10 cellular contexts compared by ENCODE assay signal in the genomic region with DNA sequence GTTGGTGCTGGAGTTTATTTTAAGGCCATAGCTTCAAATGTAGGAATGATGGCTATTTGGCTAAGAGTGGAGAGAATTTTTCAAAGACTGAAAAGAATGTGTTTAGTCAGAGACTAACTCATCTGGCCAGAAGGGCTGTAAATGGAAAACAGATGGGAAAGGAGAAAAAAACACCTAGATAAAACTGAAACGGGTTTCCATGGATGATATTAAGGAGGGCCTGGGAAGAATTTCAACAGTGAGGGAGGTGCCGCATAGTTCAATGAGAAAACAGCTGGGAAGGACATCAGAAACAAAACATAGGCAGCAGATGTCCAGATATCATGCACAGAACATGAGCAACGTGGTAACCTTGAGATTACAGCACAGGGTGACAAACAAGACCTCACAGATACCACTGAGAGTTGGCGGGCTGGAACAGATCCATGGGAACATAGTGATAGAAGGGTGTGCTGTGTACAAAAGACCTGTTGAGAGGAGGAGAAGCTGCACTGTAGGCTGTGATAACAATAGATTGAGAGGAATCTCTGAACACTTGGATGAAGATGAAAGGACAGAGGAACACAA. TPM values are rescaled to one million over a fixed set of nuclear protein-coding genes. Genes with fewer than 3 reads are reported as not detected.
DNase-seq lines count a peak whose midpoint lies in the region; ATAC-seq, FAIRE-seq and TF ChIP-seq lines count a peak whose summit lies in the region.
"Had no signal": no experiment of that assay in that cellular context is flagged by ENCODE, and none has a peak within 500 bp of the region (broad histone marks: within the 10 kb centered on the region; RNA-seq: fewer than 3 reads in every experiment).

No MANE protein-coding gene starts in this region.

- peak in 4 of 5 donors; percentile 40 to 69 (median 60) for DNase-seq in heart left ventricle
- DNase-seq in gastrocnemius medialis: peak; percentile 5 to 34
- no peak for DNase-seq in stimulated activated naive CD8-positive, alpha-beta T cell treated with anti-CD3 and anti-CD28 coated beads, Interleukin-15, Interleukin-2, amounts not matched to agents 100 U/mL and 50 U/mL, for 24 hours
- no peak for DNase-seq in NCI-H2196 treated with DMSO at 0.1 percent for 48 hours (lab: John Stamatoyannopoulos, UW; ENCODE audit: unreplicated experiment)
- no peak for DNase-seq in GM13976 (ENCODE audit: low spot score)
- DNase-seq: endodermal cell; stimulated activated CD4-positive, alpha-beta T cell treated with anti-CD3 and anti-CD28 coated beads, Interleukin-4, amount 100 ng/mL, for 1 hour had no signal

- FAIRE-seq in G401.6 (lab: Jason Lieb, UNC): peak; percentile 91

- H3K27ac ChIP-seq in heart left ventricle: peak overlapping the region in 9 of 12 donors; percentile 10 to 70 (median 52)
- peak overlapping the region; percentile 16 to 62 (median 43) for H3K27ac ChIP-seq in gastrocnemius medialis

- TF ChIP-seq CTCF in heart left ventricle (IDR thresholded peaks at IDR 0.05): no peak
- no peak for TF ChIP-seq CTCF in gastrocnemius medialis (IDR thresholded peaks at IDR 0.05 in 4 of 5, conservative IDR thresholded peaks at IDR 0.05 in 1 of 5)
- no peak for TF ChIP-seq CTCF in GM13976 (IDR thresholded peaks at IDR 0.05; ENCODE audit: borderline replicate concordance, control extremely low read depth, extremely low read depth, insufficient read depth, missing control alignments)

- H3K4me3 ChIP-seq in heart left ventricle (no peak overlapping the region), gastrocnemius medialis (no peak overlapping the region)

- H3K27me3 ChIP-seq in heart left ventricle: no peaks in the 10 kb centered on the region
- no peaks in the 10 kb centered on the region for H3K27me3 ChIP-seq in gastrocnemius medialis

- H3K36me3 ChIP-seq in heart left ventricle (no peaks in the 10 kb centered on the region), gastrocnemius medialis (no peaks in the 10 kb centered on the region)

- ATAC-seq in SK-N-SH treated with all-trans-retinoic acid at 6 μM for 48 hours (peak; percentile 90), heart left ventricle (peak; percentile 95 to 99 (median 98)), gastrocnemius medialis (peak; percentile 58 to 75)
- ATAC-seq in activated CD4-positive, CD25-positive, alpha-beta regulatory T cell treated with anti-CD3 and anti-CD28 coated beads, Interleukin-2, amount 50 U/mL, for 24 hours: no peak
- ATAC-seq in stimulated activated naive CD8-positive, alpha-beta T cell treated with anti-CD3 and anti-CD28 coated beads, Interleukin-15, Interleukin-2, amounts not matched to agents 100 U/mL and 50 U/mL, for 24 hours: no peak

- 8 to 16% (median 11%) methylated on average over 4 of the region's 4 CpGs for WGBS in heart left ventricle, 4 donors

- TF ChIP-seq POLR2A in heart left ventricle (IDR thresholded peaks at IDR 0.05) (no peak), gastrocnemius medialis (IDR thresholded peaks at IDR 0.05) (no peak)

- intact Hi-C loops in heart left ventricle (cut with DNase I): loop anchor here in 1 of 10 donors (2.0 kb wide), 1 partner anchor 77 kb away; no protein-coding TSS in a partner anchor
- intact Hi-C loops in gastrocnemius medialis (cut with DNase I; ENCODE audit: low total_unique reads): no loop called here

- H3K4me1 ChIP-seq in heart left ventricle (peaks cover 0 to 26% (median 8%) of the 10 kb centered on the region in 12 donors), gastrocnemius medialis (peaks cover 20 to 28% of the 10 kb centered on the region in 2 donors)

- in situ Hi-C loops in gastrocnemius medialis (cut with MboI; ENCODE audit: low sequenced_read_pairs in 4 of 4): no loop called here
- in situ Hi-C loops in GM13976 (cut with MboI; ENCODE audit: low sequenced_read_pairs, unreplicated experiment): no loop called here

- no peaks in the 10 kb centered on the region for H3K9me3 ChIP-seq in heart left ventricle
- H3K9me3 ChIP-seq in gastrocnemius medialis: no peaks in the 10 kb centered on the region

TF ChIP-seq in SK-N-SH treated with all-trans-retinoic acid at 6 μM for 48 hours, 23 proteins besides CTCF, POLR2A, EP300 and RAD21 (continues in another document):
- no peak for TF ChIP-seq CSDC2 (CRISPR knock-in tag; IDR thresholded peaks at IDR 0.05)
- no peak for TF ChIP-seq PPARA (CRISPR knock-in tag; IDR thresholded peaks at IDR 0.05; ENCODE audit: borderline replicate concordance)
- TF ChIP-seq ZNF565 (CRISPR knock-in tag; conservative IDR thresholded peaks at IDR 0.05; ENCODE audit: low read depth): no peak
- TF ChIP-seq BACH2 (CRISPR knock-in tag; IDR thresholded peaks at IDR 0.05; ENCODE audit: borderline replicate concordance): no peak
- TF ChIP-seq GLIS3 (CRISPR knock-in tag; IDR thresholded peaks at IDR 0.05): no peak
- TF ChIP-seq PATZ1 (CRISPR knock-in tag; IDR thresholded peaks at IDR 0.05; ENCODE audit: borderline replicate concordance): no peak
- TF ChIP-seq SNAI2 (CRISPR knock-in tag; IDR thresholded peaks at IDR 0.05): no peak
- TF ChIP-seq ESRRG (CRISPR knock-in tag; IDR thresholded peaks at IDR 0.05): no peak
- TF ChIP-seq ZFP3 (CRISPR knock-in tag; IDR thresholded peaks at IDR 0.05): no peak
- TF ChIP-seq ISL1 (CRISPR knock-in tag; IDR thresholded peaks at IDR 0.05): 0 out of 2 replicates have a peak, but pooled peaks have one; percentile 49
- TF ChIP-seq, protein P1, sequence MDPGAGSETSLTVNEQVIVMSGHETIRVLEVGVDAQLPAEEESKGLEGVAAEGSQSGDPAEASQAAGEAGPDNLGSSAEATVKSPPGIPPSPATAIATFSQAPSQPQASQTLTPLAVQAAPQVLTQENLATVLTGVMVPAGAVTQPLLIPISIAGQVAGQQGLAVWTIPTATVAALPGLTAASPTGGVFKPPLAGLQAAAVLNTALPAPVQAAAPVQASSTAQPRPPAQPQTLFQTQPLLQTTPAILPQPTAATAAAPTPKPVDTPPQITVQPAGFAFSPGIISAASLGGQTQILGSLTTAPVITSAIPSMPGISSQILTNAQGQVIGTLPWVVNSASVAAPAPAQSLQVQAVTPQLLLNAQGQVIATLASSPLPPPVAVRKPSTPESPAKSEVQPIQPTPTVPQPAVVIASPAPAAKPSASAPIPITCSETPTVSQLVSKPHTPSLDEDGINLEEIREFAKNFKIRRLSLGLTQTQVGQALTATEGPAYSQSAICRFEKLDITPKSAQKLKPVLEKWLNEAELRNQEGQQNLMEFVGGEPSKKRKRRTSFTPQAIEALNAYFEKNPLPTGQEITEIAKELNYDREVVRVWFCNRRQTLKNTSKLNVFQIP (CRISPR knock-in tag; IDR thresholded peaks at IDR 0.05; ENCODE audit: borderline replicate concordance, low read depth): no peak
- TF ChIP-seq, protein P2, sequence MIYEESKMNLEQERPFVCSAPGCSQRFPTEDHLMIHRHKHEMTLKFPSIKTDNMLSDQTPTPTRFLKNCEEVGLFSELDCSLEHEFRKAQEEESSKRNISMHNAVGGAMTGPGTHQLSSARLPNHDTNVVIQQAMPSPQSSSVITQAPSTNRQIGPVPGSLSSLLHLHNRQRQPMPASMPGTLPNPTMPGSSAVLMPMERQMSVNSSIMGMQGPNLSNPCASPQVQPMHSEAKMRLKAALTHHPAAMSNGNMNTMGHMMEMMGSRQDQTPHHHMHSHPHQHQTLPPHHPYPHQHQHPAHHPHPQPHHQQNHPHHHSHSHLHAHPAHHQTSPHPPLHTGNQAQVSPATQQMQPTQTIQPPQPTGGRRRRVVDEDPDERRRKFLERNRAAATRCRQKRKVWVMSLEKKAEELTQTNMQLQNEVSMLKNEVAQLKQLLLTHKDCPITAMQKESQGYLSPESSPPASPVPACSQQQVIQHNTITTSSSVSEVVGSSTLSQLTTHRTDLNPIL (CRISPR knock-in tag; IDR thresholded peaks at IDR 0.05; ENCODE audit: low read depth): no peak
- TF ChIP-seq ZNF8 (CRISPR knock-in tag; IDR thresholded peaks at IDR 0.05): no peak
- no peak for TF ChIP-seq TOX (CRISPR knock-in tag; IDR thresholded peaks at IDR 0.05; ENCODE audit: borderline replicate concordance)

RNA-seq across cellular contexts. Expression of gene RAD23B, which starts 31.2 kb away (rescaled TPM):
- total RNA-seq in heart left ventricle: 100 to 1,000 TPM in 6 of 9 donors, 10 to 100 TPM in 3; 84.4 to 144 (median 105) TPM
- 100 to 1,000 TPM in 1 of 2 donors, 10 to 100 TPM in 1; 39.8 to 111 TPM for polyA plus RNA-seq in heart left ventricle
- total RNA-seq in gastrocnemius medialis: 100 to 1,000 TPM; 163 to 249 (median 188) TPM

Comparison
In these comparisons a context has a peak if more than half of its experiments do, and no peak if none do; other contexts are left out.
1. ATAC-seq: peak in SK-N-SH treated with all-trans-retinoic acid at 6 μM for 48 hours (single experiment), heart left ventricle (4 of 4) and gastrocnemius medialis (2 of 2); none in activated CD4-positive, CD25-positive, alpha-beta regulatory T cell treated with anti-CD3 and anti-CD28 coated beads, Interleukin-2, amount 50 U/mL, for 24 hours (0 of 2) and stimulated activated naive CD8-positive, alpha-beta T cell treated with anti-CD3 and anti-CD28 coated beads, Interleukin-15, Interleukin-2, amounts not matched to agents 100 U/mL and 50 U/mL, for 24 hours (single experiment).
2. DNase-seq: peak in heart left ventricle (4 of 5) and gastrocnemius medialis (2 of 2); none in stimulated activated naive CD8-positive, alpha-beta T cell treated with anti-CD3 and anti-CD28 coated beads, Interleukin-15, Interleukin-2, amounts not matched to agents 100 U/mL and 50 U/mL, for 24 hours (single experiment), NCI-H2196 treated with DMSO at 0.1 percent for 48 hours (single experiment) and GM13976 (single experiment).